6 cellular contexts compared by ENCODE assay signal in the genomic region with DNA sequence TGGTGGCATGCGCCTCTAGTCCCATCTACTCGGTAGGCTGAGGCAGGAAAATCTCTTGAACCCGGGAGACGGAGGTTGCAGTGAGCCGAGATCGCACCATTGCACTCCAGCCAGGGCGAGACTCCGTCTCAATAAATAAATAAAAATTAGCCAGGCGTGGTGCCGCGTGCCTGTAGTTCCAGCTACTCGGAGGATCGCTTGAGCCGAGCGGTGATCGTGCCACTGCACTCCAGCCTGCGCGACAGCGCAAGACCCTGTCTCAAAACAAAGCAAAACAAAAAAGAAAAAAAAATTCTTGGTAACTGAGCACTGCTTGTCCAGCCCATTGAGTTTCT. TPM values are rescaled to one million over a fixed set of nuclear protein-coding genes. Genes with fewer than 3 reads are reported as not detected.
DNase-seq lines count a peak whose midpoint lies in the region; ATAC-seq and TF ChIP-seq lines count a peak whose summit lies in the region.

No MANE protein-coding gene starts in this region.

- H3K27me3 ChIP-seq in uterus, result no peaks in the 10 kb centered on the region

- H3K27ac ChIP-seq in uterus, result peak overlapping the region; percentile 81 to 85

- H3K36me3 Mint-ChIP-seq in activated naive CD4-positive, alpha-beta T cell treated with anti-CD3 and anti-CD28 coated beads, Interleukin-2, amount 10 ng/mL, durations not matched to agents 7 days and 5 days, result peaks cover 74% of the 10 kb centered on the region

- no peak for DNase-seq in activated naive CD4-positive, alpha-beta T cell treated with anti-CD3 and anti-CD28 coated beads, Interleukin-2, amount 10 ng/mL, durations not matched to agents 7 days and 5 days
- no peak for DNase-seq in activated naive CD4-positive, alpha-beta T cell treated with anti-CD3 and anti-CD28 coated beads, Interleukin-2, amount 50 U/mL, for 16 hours
- DNase-seq in uterus, result no peak
- no peak for DNase-seq in putamen (ENCODE audit: low spot score)

- H3K4me3 Mint-ChIP-seq in activated naive CD4-positive, alpha-beta T cell treated with anti-CD3 and anti-CD28 coated beads, Interleukin-2, amount 10 ng/mL, durations not matched to agents 7 days and 5 days, result peak overlapping the region; percentile 94

- peaks cover 3% of the 10 kb centered on the region for H3K27me3 Mint-ChIP-seq in activated naive CD4-positive, alpha-beta T cell treated with anti-CD3 and anti-CD28 coated beads, Interleukin-2, amount 10 ng/mL, durations not matched to agents 7 days and 5 days

- H3K4me1 Mint-ChIP-seq in activated naive CD4-positive, alpha-beta T cell treated with anti-CD3 and anti-CD28 coated beads, Interleukin-2, amount 10 ng/mL, durations not matched to agents 7 days and 5 days, result peaks cover 49% of the 10 kb centered on the region

- no peak for ATAC-seq in HG02623 (IDR thresholded peaks at IDR 0.05; ENCODE audit: unreplicated experiment)

- peak overlapping the region; percentile 96 for H3K27ac Mint-ChIP-seq in activated naive CD4-positive, alpha-beta T cell treated with anti-CD3 and anti-CD28 coated beads, Interleukin-2, amount 10 ng/mL, durations not matched to agents 7 days and 5 days

- CTCF ChIA-PET in activated naive CD4-positive, alpha-beta T cell treated with anti-CD3 and anti-CD28 coated beads, Interleukin-2, amount 10 ng/mL, durations not matched to agents 7 days and 5 days (lab: Charles Lee), result interaction anchor here (1.3 kb wide), 1 partner anchor 39 kb away, joined by 3 read pairs; no protein-coding TSS in a partner anchor

- no peak for TF ChIP-seq POLR2A in uterus (IDR thresholded peaks at IDR 0.05)

- no peaks in the 10 kb centered on the region for H3K9me3 ChIP-seq in uterus

- no peaks in the 10 kb centered on the region for H3K9me3 Mint-ChIP-seq in activated naive CD4-positive, alpha-beta T cell treated with anti-CD3 and anti-CD28 coated beads, Interleukin-2, amount 10 ng/mL, durations not matched to agents 7 days and 5 days

- no peaks in the 10 kb centered on the region for H3K36me3 ChIP-seq in uterus

- peaks cover 0 to 6% of the 10 kb centered on the region in 2 donors for H3K4me1 ChIP-seq in uterus

- TF ChIP-seq CTCF in uterus (IDR thresholded peaks at IDR 0.05), result no peak

- intact Hi-C loops in uterus (cut with DNase I; ENCODE audit: low total_unique reads), result no loop called here

- peak overlapping the region; percentile 92 for H3K4me3 ChIP-seq in iPS-11a (ENCODE audit: low read depth, low read length)
- H3K4me3 ChIP-seq in uterus, result peak overlapping the region; percentile 89 to 96

RNA-seq across cellular contexts. Expression of a gene that starts 0.7 kb away (rescaled TPM):
- 10 to 100 TPM in 3 of 4 donors, 1 to 10 TPM in 1; 5.9 to 21.9 (median 17.9) TPM for total RNA-seq in uterus

RNA-seq across cellular contexts. Expression of a gene that starts 9.4 kb away (rescaled TPM):
- 1 to 10 TPM in 2 of 4 donors, under 1 TPM in 2; 0.28 to 2.6 (median 0.92) TPM for total RNA-seq in uterus

RNA-seq across cellular contexts. Expression of a gene that starts 16.4 kb away (rescaled TPM):
- total RNA-seq in uterus, result 100 to 1,000 TPM in 2 of 4 donors, 10 to 100 TPM in 2; 60.9 to 265 (median 89.3) TPM

RNA-seq across cellular contexts. Expression of a gene that starts 16.6 kb away (rescaled TPM):
- total RNA-seq in uterus, result 100 to 1,000 TPM in 1 of 4 donors, 10 to 100 TPM in 3; 17.2 to 103 (median 35.6) TPM

RNA-seq across cellular contexts. Expression of a gene that starts 24.7 kb away (rescaled TPM):
- total RNA-seq in uterus, result 10 to 100 TPM in 3 of 4 donors, 1 to 10 TPM in 1; 6.2 to 36.2 (median 22.7) TPM
